In the genomic region with DNA sequence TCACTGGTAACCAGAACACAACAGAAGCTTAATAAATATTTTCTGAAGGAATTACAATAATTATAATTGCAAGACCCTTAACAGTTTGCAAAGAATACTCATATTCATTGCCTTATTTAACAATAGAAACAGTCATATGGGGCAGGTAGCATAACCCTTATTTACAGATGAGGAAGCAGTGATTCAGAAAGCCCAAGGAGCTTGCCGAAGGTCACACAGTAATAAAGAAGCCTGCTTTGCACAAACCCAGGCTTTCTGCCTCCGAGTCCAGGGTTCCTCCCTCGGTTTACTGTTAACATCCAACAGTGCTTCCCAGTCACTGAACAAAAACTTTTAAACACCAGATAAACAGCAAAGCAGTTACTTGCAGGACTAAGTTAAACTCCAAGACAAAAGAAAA, we compare ENCODE assay signal across 18 cellular contexts. TPM values are rescaled to one million over a fixed set of nuclear protein-coding genes. Genes with fewer than 3 reads are reported as not detected.
DNase-seq lines count a peak whose midpoint lies in the region; ATAC-seq, FAIRE-seq and TF ChIP-seq lines count a peak whose summit lies in the region.
"Had no signal": no experiment of that assay in that cellular context is flagged by ENCODE, and none has a peak within 500 bp of the region (broad histone marks: within the 10 kb centered on the region; RNA-seq: fewer than 3 reads in every experiment).

No MANE protein-coding gene starts in this region.

- H3K36me3 ChIP-seq in ACC112 (ENCODE audit: insufficient read depth, low read length), result no peaks in the 10 kb centered on the region
- no peaks in the 10 kb centered on the region for H3K36me3 ChIP-seq in astrocyte (ENCODE audit: insufficient read depth, low read length)
- H3K36me3 ChIP-seq in hepatocyte (replicated peaks; ENCODE audit: insufficient read depth, low read depth), result no peaks in the 10 kb centered on the region
- H3K36me3 ChIP-seq in mucosa of descending colon (ENCODE audit: low read depth), result no peaks in the 10 kb centered on the region
- H3K36me3 ChIP-seq in kidney (ENCODE audit: control insufficient read depth in 1 of 2, insufficient read depth in 2 of 2, low read length in 2 of 2), result no peaks in the 10 kb centered on the region
- H3K36me3 ChIP-seq: BLaER1, MG63 had no signal

- DNase-seq in astrocyte (ENCODE audit: low read depth) (peak; percentile 15), hepatocyte (ENCODE audit: low spot score) (no peak), mucosa of descending colon (no peak), kidney (no peak)
- DNase-seq: 8988T; CD8-positive, alpha-beta T cell; DMS79; MG63; NCI-H1092 treated with DMSO at 0.1 percent for 48 hours; NCI-H2081 treated with DMSO at 0.1 percent for 48 hours had no signal

- H3K9me2 ChIP-seq in hepatocyte (replicated peaks; ENCODE audit: insufficient read depth), result no peaks in the 10 kb centered on the region

- H3K9ac ChIP-seq in astrocyte (ENCODE audit: low read length), result no peak overlapping the region
- H3K9ac ChIP-seq in kidney (ENCODE audit: low read length in 2 of 2), result no peak overlapping the region
- H3K9ac ChIP-seq: BLaER1 had no signal

- FAIRE-seq in astrocyte (lab: Jason Lieb, UNC) (no peak), kidney (lab: Jason Lieb, UNC) (no peak)

- no peaks in the 10 kb centered on the region for H3K27me3 Mint-ChIP-seq in astrocyte (ENCODE audit: low read depth, unreplicated experiment)

- H3K4me2 ChIP-seq in astrocyte (ENCODE audit: low read length) (peak overlapping the region; percentile 69), hepatocyte (no peak overlapping the region)
- H3K4me2 ChIP-seq: GM23338 had no signal

- 59% methylated on average over 3 of the region's 3 CpGs for WGBS in hepatocyte (ENCODE audit: low lambda C conversion rate, missing lambda C conversion rate)

- peak; percentile 86 for ATAC-seq in mucosa of descending colon
- no peak for ATAC-seq in HG02623 (IDR thresholded peaks at IDR 0.05; ENCODE audit: unreplicated experiment)
- ATAC-seq in GM18517 (IDR thresholded peaks at IDR 0.05; ENCODE audit: unreplicated experiment), result no peak
- ATAC-seq in GM21529 (IDR thresholded peaks at IDR 0.05; ENCODE audit: unreplicated experiment), result no peak
- ATAC-seq: CD8-positive, alpha-beta T cell; GM23338; Panc1; Right ventricle myocardium inferior had no signal

- H3K9me3 ChIP-seq in astrocyte (ENCODE audit: insufficient read depth, low read depth, low read length), result no peaks in the 10 kb centered on the region
- H3K9me3 ChIP-seq in hepatocyte (ENCODE audit: low read depth), result no peaks in the 10 kb centered on the region
- no peaks in the 10 kb centered on the region for H3K9me3 ChIP-seq in mucosa of descending colon
- no peaks in the 10 kb centered on the region for H3K9me3 ChIP-seq in kidney (ENCODE audit: control insufficient read depth in 1 of 2, low read length in 2 of 2)
- H3K9me3 ChIP-seq: BLaER1, MG63 had no signal

- H2AFZ ChIP-seq in ACC112 (ENCODE audit: low read length, unreplicated experiment) (peak overlapping the region; percentile 44), astrocyte (ENCODE audit: low read depth, low read length) (no peak overlapping the region), hepatocyte (no peak overlapping the region)
- H2AFZ ChIP-seq: GM23338 had no signal

- no peaks in the 10 kb centered on the region for H4K20me1 ChIP-seq in astrocyte (ENCODE audit: insufficient read depth, low read length)
- H4K20me1 ChIP-seq in hepatocyte (ENCODE audit: insufficient read depth, poor library complexity, severe bottlenecking), result no peaks in the 10 kb centered on the region
- H4K20me1 ChIP-seq: BLaER1 had no signal

- H3K4me1 ChIP-seq in ACC112 (ENCODE audit: control insufficient read depth, insufficient read depth, low read length, unreplicated experiment), result peaks cover 15% of the 10 kb centered on the region
- H3K4me1 ChIP-seq in astrocyte (ENCODE audit: insufficient read depth, low read length), result peaks cover 21% of the 10 kb centered on the region
- no peaks in the 10 kb centered on the region for H3K4me1 ChIP-seq in hepatocyte (ENCODE audit: insufficient read depth)
- no peaks in the 10 kb centered on the region for H3K4me1 ChIP-seq in mucosa of descending colon (ENCODE audit: low read depth)
- no peaks in the 10 kb centered on the region for H3K4me1 ChIP-seq in kidney (ENCODE audit: control insufficient read depth in 1 of 2, insufficient read depth in 1 of 2, low read depth in 1 of 2, low read length in 2 of 2)

- intact Hi-C loops in mucosa of descending colon (cut with DNase I, micrococcal nuclease), result no loop called here
- intact Hi-C loops in kidney (cut with DNase I), result no loop called here

- no peaks in the 10 kb centered on the region for H3K9me3 Mint-ChIP-seq in astrocyte (ENCODE audit: unreplicated experiment)
- H3K9me3 Mint-ChIP-seq: CD8-positive, alpha-beta T cell; GM23338 had no signal

- no peak for TF ChIP-seq CTCF in astrocyte (IDR thresholded peaks at IDR 0.05; ENCODE audit: insufficient read depth, low read depth, low read length)
- no peak for TF ChIP-seq CTCF in hepatocyte (IDR thresholded peaks at IDR 0.05; ENCODE audit: poor library complexity)
- no peak for TF ChIP-seq CTCF in mucosa of descending colon (IDR thresholded peaks at IDR 0.05)
- TF ChIP-seq CTCF in kidney (IDR thresholded peaks at IDR 0.05; ENCODE audit: borderline replicate concordance, extremely low read depth, insufficient read depth), result no peak

- H3K36me3 Mint-ChIP-seq in astrocyte (ENCODE audit: low read depth, unreplicated experiment), result no peaks in the 10 kb centered on the region
- H3K36me3 Mint-ChIP-seq: CD8-positive, alpha-beta T cell had no signal

- H3K4me3 Mint-ChIP-seq in astrocyte (ENCODE audit: unreplicated experiment), result no peak overlapping the region
- H3K4me3 Mint-ChIP-seq: CD8-positive, alpha-beta T cell; GM23338 had no signal

- H3K79me2 ChIP-seq in ACC112 (ENCODE audit: control insufficient read depth, insufficient read depth, low read length, unreplicated experiment), result no peaks in the 10 kb centered on the region
- H3K79me2 ChIP-seq in astrocyte (ENCODE audit: insufficient read depth, low read length), result no peaks in the 10 kb centered on the region
- no peaks in the 10 kb centered on the region for H3K79me2 ChIP-seq in hepatocyte

- peaks cover 16% of the 10 kb centered on the region for H3K4me1 Mint-ChIP-seq in astrocyte (ENCODE audit: low read depth, unreplicated experiment)
- H3K4me1 Mint-ChIP-seq: GM23338 had no signal

- H3K27me3 ChIP-seq in ACC112 (ENCODE audit: insufficient read depth, low read length) (no peaks in the 10 kb centered on the region; the same call in 1 of the 2 replicates), astrocyte (ENCODE audit: insufficient read depth, low read length) (peaks cover 7% of the 10 kb centered on the region), hepatocyte (no peaks in the 10 kb centered on the region)
- H3K27me3 ChIP-seq: BLaER1, MG63 had no signal

- H3K4me3 ChIP-seq in ACC112 (ENCODE audit: low read depth, low read length) (0 out of 2 replicates have a peak overlapping the region, but pooled peaks have one; percentile 32), astrocyte (ENCODE audit: insufficient read depth, low read depth, low read length) (peak overlapping the region; percentile 16), hepatocyte (no peak overlapping the region), mucosa of descending colon (no peak overlapping the region), kidney (ENCODE audit: low read length in 2 of 2) (no peak overlapping the region)
- H3K4me3 ChIP-seq: BLaER1, GM23338, MG63 had no signal

- no peak overlapping the region for H3K27ac ChIP-seq in ACC112 (ENCODE audit: low read depth, low read length)
- no peak overlapping the region for H3K27ac ChIP-seq in astrocyte (ENCODE audit: low read depth, low read length)
- peak overlapping the region; percentile 6 for H3K27ac ChIP-seq in hepatocyte
- no peak overlapping the region for H3K27ac ChIP-seq in kidney (ENCODE audit: low read depth in 2 of 2, low read length in 2 of 2)
- H3K27ac ChIP-seq: BLaER1 had no signal

- no peak overlapping the region for H3K27ac Mint-ChIP-seq in astrocyte (ENCODE audit: unreplicated experiment)
- H3K27ac Mint-ChIP-seq: CD8-positive, alpha-beta T cell; GM23338 had no signal

RNA-seq across cellular contexts. Expression of a gene that starts 35.3 kb away (rescaled TPM):
- total RNA-seq in astrocyte, result 3.9 and 5.4 TPM in 2 replicates
- total RNA-seq in hepatocyte, result 6.8 and 8.3 TPM in 2 replicates
- polyA plus RNA-seq in hepatocyte, result 7.4 and 7.9 TPM in 2 replicates
- total RNA-seq in mucosa of descending colon, result 1 to 10 TPM; 6.4 to 9.0 (median 8.6) TPM
- 24.3 TPM for total RNA-seq in kidney
- 4.1 TPM for polyA plus RNA-seq in kidney (ENCODE audit: insufficient read depth, low read depth, low replicate concordance)

Comparison
In these comparisons a context has a peak if more than half of its experiments do, and no peak if none do; other contexts are left out.
1. H3K4me3 ChIP-seq: peak in ACC112 (single experiment) and astrocyte (single experiment); none in hepatocyte (single experiment), mucosa of descending colon (single experiment) and kidney (0 of 2).